Comparison of ENCODE assay signal across 1 cellular context in genomic region chr12:122183588-122183940, GRCh38.
TF ChIP-seq lines count a peak whose summit lies in the region.

No MANE protein-coding gene starts in this region.

TF ChIP-seq in HepG2, 621 proteins besides CTCF, POLR2A, EP300 and RAD21:
- TF ChIP-seq PAXIP1 (CRISPR knock-in tag; conservative IDR thresholded peaks at IDR 0.05) (no peak), HNF1B (CRISPR knock-in tag; IDR thresholded peaks at IDR 0.05) (no peak), ZNF34 (CRISPR knock-in tag; IDR thresholded peaks at IDR 0.05; ENCODE audit: borderline replicate concordance) (no peak), ESRRA (CRISPR knock-in tag; IDR thresholded peaks at IDR 0.05; ENCODE audit: low read depth) (no peak), ZNF577 (CRISPR knock-in tag; IDR thresholded peaks at IDR 0.05; ENCODE audit: borderline replicate concordance, low read depth) (no peak), SMARCC2 (IDR thresholded peaks at IDR 0.05) (no peak)
TF ChIP-seq in HepG2: peak in this region for 0.
